20 cellular contexts compared by ENCODE assay signal in the genomic region with DNA sequence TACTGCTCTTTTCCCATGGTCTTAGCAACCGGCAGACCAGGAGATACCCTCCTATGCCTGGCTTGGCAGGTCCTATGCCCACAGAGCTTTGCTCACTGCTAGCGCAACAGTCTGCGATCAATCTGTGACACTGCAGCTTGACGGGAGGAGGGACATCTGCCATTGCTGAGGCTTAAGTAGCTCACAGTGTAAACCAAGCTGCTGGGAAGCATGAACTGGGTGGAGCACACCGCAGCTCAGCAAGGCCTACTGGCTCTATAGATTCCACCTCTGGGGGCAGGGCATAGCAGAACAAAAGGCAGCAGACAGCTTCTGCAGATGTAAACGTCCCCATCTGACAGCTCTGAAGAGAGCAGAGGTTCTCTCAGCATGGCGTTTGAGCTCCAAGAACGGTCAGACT.
"Had no signal": no experiment of that assay in that cellular context is flagged by ENCODE, and none has a peak within 500 bp of the region (broad histone marks: within the 10 kb centered on the region; RNA-seq: fewer than 3 reads in every experiment).

No MANE protein-coding gene starts in this region.

- H3K27me3 ChIP-seq: ascending aorta, sigmoid colon, upper lobe of right lung had no signal

- H3K36me3 ChIP-seq: ascending aorta, heart left ventricle, sigmoid colon, thoracic aorta, upper lobe of right lung had no signal

- DNase-seq: activated CD4-positive, alpha-beta T cell treated with anti-CD3 and anti-CD28 coated beads, Interleukin-2, amount 50 U/mL, for 1 hour; activated CD4-positive, CD25-positive, alpha-beta regulatory T cell treated with anti-CD3 and anti-CD28 coated beads, Interleukin-2, amount 50 U/mL, for 72 hours; activated CD8-positive, alpha-beta memory T cell treated with anti-CD3 and anti-CD28 coated beads, Interleukin-2, amount 50 U/mL, for 4 hours; activated effector memory CD4-positive, alpha-beta T cell treated with Interleukin-2 at 50 U/mL for 16 hours; activated naive CD4-positive, alpha-beta T cell treated with anti-CD3 and anti-CD28 coated beads, Interleukin-2, amount 10 ng/mL, durations not matched to agents 7 days and 5 days; activated naive CD8-positive, alpha-beta T cell treated with anti-CD3 and anti-CD28 coated beads, Interleukin-2, amount 50 U/mL, for 24 hours; activated T-cell treated with anti-CD3 and anti-CD28 coated beads, Interleukin-2, amount 50 U/mL, for 48 hours; cerebellar nuclear complex; cortex of kidney; heart left ventricle; kidney; occipital lobe; posterior cingulate gyrus; sigmoid colon; stimulated activated CD4-positive, alpha-beta T cell treated with anti-CD3 and anti-CD28 coated beads, Interleukin-4, amount 100 ng/mL, for 24 hours; T1000; upper lobe of right lung had no signal

- H3K4me3 ChIP-seq: ascending aorta, heart left ventricle, sigmoid colon, thoracic aorta, upper lobe of right lung had no signal

- FAIRE-seq: frontal cortex, kidney had no signal

- H3K4me1 ChIP-seq: ascending aorta, heart left ventricle, sigmoid colon, upper lobe of right lung had no signal

- H3K27ac ChIP-seq: ascending aorta, heart left ventricle, sigmoid colon, thoracic aorta, upper lobe of right lung had no signal

- H3K9me3 ChIP-seq: ascending aorta, heart left ventricle, sigmoid colon, thoracic aorta, upper lobe of right lung had no signal
